In genomic region chr17:70901870-70902269, GRCh38 we compare ENCODE assay signal across 2 cellular contexts.
TF ChIP-seq lines count a peak whose summit lies in the region.

No MANE protein-coding gene starts in this region.

TF ChIP-seq in SK-N-SH, 30 proteins besides CTCF, POLR2A, EP300 and RAD21 (continued from another document):
- TF ChIP-seq SIN3A (IDR thresholded peaks at IDR 0.05; ENCODE audit: borderline replicate concordance, low read depth, low read length) (no peak), CHD2 (IDR thresholded peaks at IDR 0.05; ENCODE audit: low read length, partially characterized antibody) (no peak), GABPA (IDR thresholded peaks at IDR 0.05; ENCODE audit: low read depth) (no peak), PBX3 (IDR thresholded peaks at IDR 0.05) (no peak), RCOR1 (IDR thresholded peaks at IDR 0.05; ENCODE audit: low read length) (no peak), ELF1 (IDR thresholded peaks at IDR 0.05) (no peak), MEF2A (IDR thresholded peaks at IDR 0.05; ENCODE audit: borderline replicate concordance, low read depth) (no peak)

TF ChIP-seq in SK-N-SH treated with all-trans-retinoic acid at 6 μM for 48 hours, 23 proteins besides CTCF, POLR2A, EP300 and RAD21 (continued from another document):
- TF ChIP-seq ZNF565 (CRISPR knock-in tag; conservative IDR thresholded peaks at IDR 0.05; ENCODE audit: low read depth), result no peak
- no peak for TF ChIP-seq ISL1 (CRISPR knock-in tag; IDR thresholded peaks at IDR 0.05)
- no peak for TF ChIP-seq ARNTL (CRISPR knock-in tag; IDR thresholded peaks at IDR 0.05; ENCODE audit: borderline replicate concordance, low read depth)
- no peak for TF ChIP-seq OSR1 (CRISPR knock-in tag; IDR thresholded peaks at IDR 0.05)
- TF ChIP-seq CREB5 (CRISPR knock-in tag; IDR thresholded peaks at IDR 0.05; ENCODE audit: low read depth), result no peak
- no peak for TF ChIP-seq ESRRG (CRISPR knock-in tag; IDR thresholded peaks at IDR 0.05)
- no peak for TF ChIP-seq BACH2 (CRISPR knock-in tag; IDR thresholded peaks at IDR 0.05; ENCODE audit: borderline replicate concordance)
- no peak for TF ChIP-seq PPARA (CRISPR knock-in tag; IDR thresholded peaks at IDR 0.05; ENCODE audit: borderline replicate concordance)
- no peak for TF ChIP-seq ZFP30 (CRISPR knock-in tag; IDR thresholded peaks at IDR 0.05)
- TF ChIP-seq CSRNP3 (CRISPR knock-in tag; IDR thresholded peaks at IDR 0.05), result no peak
- TF ChIP-seq ZFP3 (CRISPR knock-in tag; IDR thresholded peaks at IDR 0.05), result no peak
- no peak for TF ChIP-seq SNAI2 (CRISPR knock-in tag; IDR thresholded peaks at IDR 0.05)
- no peak for TF ChIP-seq ZC3H10 (CRISPR knock-in tag; IDR thresholded peaks at IDR 0.05)
- TF ChIP-seq ZNF8 (CRISPR knock-in tag; IDR thresholded peaks at IDR 0.05), result no peak
- no peak for TF ChIP-seq POU6F1 (CRISPR knock-in tag; IDR thresholded peaks at IDR 0.05; ENCODE audit: borderline replicate concordance, low read depth)
- no peak for TF ChIP-seq PATZ1 (CRISPR knock-in tag; IDR thresholded peaks at IDR 0.05; ENCODE audit: borderline replicate concordance)
